In the genomic region with DNA sequence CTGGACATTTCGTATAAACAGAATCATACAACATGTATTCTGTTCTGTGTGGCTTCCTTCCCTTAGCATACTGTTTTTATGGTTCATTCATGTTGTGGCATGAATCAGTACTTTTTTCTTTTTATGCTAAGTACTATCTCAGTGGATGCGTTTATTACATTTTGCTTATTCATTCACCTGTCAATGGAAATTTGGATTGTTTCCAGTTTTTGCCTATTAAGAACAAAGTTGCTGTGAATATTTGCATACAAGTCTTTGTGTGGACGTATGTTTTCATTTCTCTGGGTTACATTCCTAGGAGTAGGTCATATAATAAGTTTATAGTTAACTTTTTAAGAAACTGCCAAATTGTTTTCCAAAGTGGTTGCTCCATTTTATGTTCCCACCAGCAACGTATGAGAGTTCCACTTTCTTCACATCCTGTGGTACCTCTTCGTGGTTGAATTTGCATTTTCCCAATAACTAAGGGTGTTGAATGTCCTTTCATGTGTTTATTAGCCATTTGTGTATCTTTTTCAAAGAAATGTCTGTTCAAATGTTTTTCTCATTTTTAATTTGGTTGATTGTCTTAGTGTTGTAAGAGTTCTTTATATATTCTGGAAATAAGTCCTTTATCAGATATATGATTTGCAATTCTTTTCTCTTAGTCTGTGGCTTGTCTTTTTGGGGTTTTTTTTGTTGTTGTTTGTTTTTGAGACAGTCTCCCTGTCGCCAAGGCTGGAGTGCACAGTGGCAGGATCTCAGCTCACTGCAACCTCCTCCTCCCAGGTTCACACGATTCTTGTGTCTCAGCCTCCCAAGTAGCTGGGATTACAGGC, we compare ENCODE assay signal across 17 cellular contexts. TPM values are rescaled to one million over a fixed set of nuclear protein-coding genes. Genes with fewer than 3 reads are reported as not detected.
"Had no signal": no experiment of that assay in that cellular context is flagged by ENCODE, and none has a peak within 500 bp of the region (broad histone marks: within the 10 kb centered on the region; RNA-seq: fewer than 3 reads in every experiment).

No MANE protein-coding gene starts in this region.

- DNase-seq: activated CD4-positive, alpha-beta T cell treated with anti-CD3 and anti-CD28 coated beads, Interleukin-2, amount 10 ng/mL, durations not matched to agents 7 days and 5 days; activated naive CD4-positive, alpha-beta T cell treated with anti-CD3 and anti-CD28 coated beads for 36 hours; esophagus squamous epithelium; left cardiac atrium; lower lobe of right lung; naive B cell; stimulated activated CD4-positive, alpha-beta T cell treated with anti-CD3 and anti-CD28 coated beads, Interleukin-1b, Interleukin-23, amount 100 ng/mL, for 48 hours; stomach; SW 1271; testis; upper lobe of left lung had no signal

- H3K27ac ChIP-seq: ascending aorta, cardiac muscle cell, esophagus squamous epithelium, lower lobe of right lung, neural progenitor cell, pancreas, stomach, testis, upper lobe of left lung had no signal

- ATAC-seq: activated T-helper 17 cell treated with anti-CD3 and anti-CD28 coated beads, Interleukin-2, amount 50 U/mL, for 72 hours; left cardiac atrium; lower lobe of right lung; pancreas had no signal

- FAIRE-seq: endometrium, pancreas had no signal

RNA-seq across cellular contexts. Expression of a gene that starts 55.9 kb away (rescaled TPM):
- total RNA-seq: activated CD4-positive, alpha-beta T cell treated with anti-CD3 and anti-CD28 coated beads, Interleukin-2, amount 10 ng/mL, durations not matched to agents 7 days and 5 days; activated naive CD4-positive, alpha-beta T cell treated with anti-CD3 and anti-CD28 coated beads for 36 hours; activated T-helper 17 cell treated with anti-CD3 and anti-CD28 coated beads, Interleukin-2, amount 50 U/mL, for 72 hours had no signal
